ENCODE assay signal across 28 cellular contexts in the genomic region with DNA sequence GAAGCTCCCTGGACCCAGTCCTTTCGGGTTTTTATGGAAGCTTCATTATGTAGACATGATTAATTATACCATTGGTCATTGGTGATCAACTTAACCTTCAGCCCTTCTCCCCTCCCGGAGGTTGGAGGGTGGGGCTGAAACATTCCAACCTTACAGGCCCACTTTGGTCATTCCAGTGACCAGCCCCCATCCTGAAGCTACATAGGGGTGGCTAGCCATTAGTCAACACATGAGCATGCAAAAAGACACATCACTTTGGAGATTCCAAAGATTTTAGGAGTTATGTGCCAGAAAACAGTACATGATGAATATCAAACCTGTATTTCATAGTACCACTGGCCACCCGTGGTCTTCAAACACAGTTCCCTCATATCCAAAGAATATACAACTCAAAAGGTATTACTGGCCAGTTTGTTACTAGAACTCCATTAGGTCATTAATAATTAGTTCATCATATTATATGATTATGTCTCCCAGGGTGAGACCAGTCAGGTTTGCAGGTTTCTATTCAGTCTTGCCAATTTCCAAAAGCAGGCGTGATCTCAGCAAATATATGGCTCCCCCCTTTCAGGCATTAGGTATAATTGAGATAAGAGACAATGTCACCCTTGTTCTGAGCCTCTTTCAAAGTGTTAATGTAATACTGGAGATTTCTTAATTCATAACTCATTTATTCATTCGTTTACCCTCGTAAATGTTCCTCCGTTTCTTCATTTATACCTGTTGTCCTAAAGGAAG. TPM values are rescaled to one million over a fixed set of nuclear protein-coding genes. Genes with fewer than 3 reads are reported as not detected.
DNase-seq lines count a peak whose midpoint lies in the region; ATAC-seq and TF ChIP-seq lines count a peak whose summit lies in the region.
"Had no signal": no experiment of that assay in that cellular context is flagged by ENCODE, and none has a peak within 500 bp of the region (broad histone marks: within the 10 kb centered on the region; RNA-seq: fewer than 3 reads in every experiment).

No MANE protein-coding gene starts in this region.

- peak overlapping the region; percentile 51 for H3K27ac ChIP-seq in osteoblast (ENCODE audit: low read depth, low read length)
- H3K27ac ChIP-seq: C4-2B, SK-N-MC, uterus had no signal

- H3K36me3 ChIP-seq in osteoblast (ENCODE audit: insufficient read depth, low read length), result peaks cover 24% of the 10 kb centered on the region
- H3K36me3 ChIP-seq: uterus had no signal

- ATAC-seq in GM19351 (IDR thresholded peaks at IDR 0.05; ENCODE audit: unreplicated experiment), result no peak
- ATAC-seq: HCT116, WTC11 had no signal

- POLR2A ChIA-PET in GM10248 (lab: Yijun Ruan, JAX), result no interaction called here

- H3K27me3 Mint-ChIP-seq in Calu3 (ENCODE audit: unreplicated experiment), result no peaks in the 10 kb centered on the region
- H3K27me3 Mint-ChIP-seq: activated naive CD8-positive, alpha-beta T cell treated with anti-CD3 and anti-CD28 coated beads, Interleukin-2, amount 10 ng/mL, durations not matched to agents 7 days and 5 days had no signal

- H3K9me3 ChIP-seq in osteoblast (ENCODE audit: low read depth, low read length), result no peaks in the 10 kb centered on the region
- H3K9me3 ChIP-seq: uterus had no signal

- CTCF ChIA-PET in Calu3 (lab: Charles Lee) (interaction anchor here (0.8 to 3.9 kb wide), 4 partner anchors 11 to 15 kb away, joined by 3 to 20 read pairs (median 4); partner anchors contain the start of gene PPP5C), GM10248 (lab: Yijun Ruan, JAX) (interaction anchor here (1.5 to 5.5 kb wide), 2 partner anchors 11 to 38 kb away, joined by 4 to 31 read pairs; partner anchors contain the start of gene PPP5C)

- H3K4me1 ChIP-seq in osteoblast (ENCODE audit: insufficient read depth, low read length), result peaks cover 14% of the 10 kb centered on the region
- H3K4me1 ChIP-seq: uterus had no signal

- intact Hi-C loops in Calu3 (cut with micrococcal nuclease; ENCODE audit: unreplicated experiment), result no loop called here

- peaks cover 50% of the 10 kb centered on the region for H3K4me1 Mint-ChIP-seq in Calu3 (ENCODE audit: low read depth, unreplicated experiment)
- H3K4me1 Mint-ChIP-seq: WTC11 had no signal

- TF ChIP-seq CTCF in Calu3 (IDR thresholded peaks at IDR 0.05; ENCODE audit: unreplicated experiment) (no peak), fibroblast of mammary gland (conservative IDR thresholded peaks at IDR 0.05; ENCODE audit: control insufficient read depth, insufficient read depth, low read depth, low read length) (no peak), osteoblast (IDR thresholded peaks at IDR 0.05; ENCODE audit: extremely low read depth, low read depth, low read length) (no peak), GM10248 (IDR thresholded peaks at IDR 0.05; ENCODE audit: control extremely low read depth, extremely low read depth, low read depth, missing control alignments) (no peak)

- H3K27me3 ChIP-seq in osteoblast (ENCODE audit: insufficient read depth, low read length), result no peaks in the 10 kb centered on the region
- H3K27me3 ChIP-seq: uterus had no signal

- H3K27ac Mint-ChIP-seq in Calu3 (ENCODE audit: unreplicated experiment), result peak overlapping the region; percentile 60

- H3K79me2 ChIP-seq in osteoblast (ENCODE audit: insufficient read depth, low read length), result peaks cover 62% of the 10 kb centered on the region

- no peak overlapping the region for H2AFZ ChIP-seq in osteoblast (ENCODE audit: low read length)

- DNase-seq in Calu3, result peak; percentile 35
- DNase-seq in M059J (ENCODE audit: low read depth), result peak; percentile 18
- DNase-seq in fibroblast of mammary gland (ENCODE audit: low read depth), result peak; percentile 51
- DNase-seq in osteoblast (ENCODE audit: insufficient read length, low spot score, missing footprints), result no peak
- no peak for DNase-seq in activated CD8-positive, alpha-beta memory T cell treated with anti-CD3 and anti-CD28 coated beads for 24 hours
- DNase-seq in NCI-H1930 (lab: John Stamatoyannopoulos, UW), result no peak
- no peak for DNase-seq in GM10248 (ENCODE audit: extremely low spot score)
- DNase-seq: ACHN; activated CD4-positive, alpha-beta T cell treated with anti-CD3 and anti-CD28 coated beads, Interleukin-2, amount 50 U/mL, for 4 hours; activated effector memory CD4-positive, alpha-beta T cell treated with Interleukin-2 at 50 U/mL for 16 hours; activated naive CD8-positive, alpha-beta T cell treated with anti-CD3 and anti-CD28 coated beads, Interleukin-2, amount 10 ng/mL, durations not matched to agents 7 days and 5 days; cortex of kidney; GF-D8; hypothalamus; islet precursor cell; KG1; NCI-H146; NCI-H2171 treated with DMSO at 0.1 percent for 48 hours; NCI-H526 treated with DMSO at 0.1 percent for 48 hours; nucleus accumbens; uterus had no signal

- H3K9me3 Mint-ChIP-seq in Calu3 (ENCODE audit: low read depth, unreplicated experiment), result no peaks in the 10 kb centered on the region
- H3K9me3 Mint-ChIP-seq: activated naive CD8-positive, alpha-beta T cell treated with anti-CD3 and anti-CD28 coated beads, Interleukin-2, amount 10 ng/mL, durations not matched to agents 7 days and 5 days; WTC11 had no signal

- BruUV-seq in Calu3 (replicated peaks; lab: Mats Ljungman, UMichigan), result no TSS peak

- H3K4me3 Mint-ChIP-seq in Calu3 (ENCODE audit: low read depth, unreplicated experiment), result peak overlapping the region; percentile 15
- H3K4me3 Mint-ChIP-seq: activated naive CD8-positive, alpha-beta T cell treated with anti-CD3 and anti-CD28 coated beads, Interleukin-2, amount 10 ng/mL, durations not matched to agents 7 days and 5 days; WTC11 had no signal

- peaks cover 5% of the 10 kb centered on the region for H4K20me1 ChIP-seq in osteoblast (ENCODE audit: insufficient read depth, low read length)

- peaks cover 20% of the 10 kb centered on the region for H3K36me3 Mint-ChIP-seq in Calu3 (ENCODE audit: insufficient read depth, unreplicated experiment)

- H3K4me2 ChIP-seq in osteoblast (ENCODE audit: insufficient read depth, low read length), result peak overlapping the region; percentile 60

- H3K4me3 ChIP-seq in fibroblast of mammary gland (ENCODE audit: control insufficient read depth, low read depth, low read length), result no peak overlapping the region
- H3K4me3 ChIP-seq in osteoblast (ENCODE audit: insufficient read depth, low read length), result no peak overlapping the region
- H3K4me3 ChIP-seq: lung, SK-N-MC, uterus had no signal

RNA-seq across cellular contexts. Expression of gene PPP5C, which starts 11.1 kb away (rescaled TPM):
- total RNA-seq in Calu3 (2022) (124 and 128 TPM in 2 replicates), osteoblast (34.8 and 36.6 TPM in 2 replicates)
- 33.6 and 58.5 TPM in 2 replicates for total RNA-seq in M059J (2014; rRNA removed; shearing (Covaris generic))

RNA-seq across cellular contexts. Expression of gene CCDC8, which starts 55.3 kb away (rescaled TPM):
- total RNA-seq in Calu3 (2022) (not detected in 2 replicates), osteoblast (17.4 and 22.1 TPM in 2 replicates)
- not detected in 2 replicates for total RNA-seq in M059J (2014; rRNA removed; shearing (Covaris generic))
- total RNA-seq: activated naive CD8-positive, alpha-beta T cell treated with anti-CD3 and anti-CD28 coated beads, Interleukin-2, amount 10 ng/mL, durations not matched to agents 7 days and 5 days; HT1080 had no signal

Comparison
In these comparisons a context has a peak if more than half of its experiments do, and no peak if none do; other contexts are left out.
1. DNase-seq: peak in Calu3 (single experiment), M059J (single experiment) and fibroblast of mammary gland (single experiment); none in osteoblast (single experiment), activated CD8-positive, alpha-beta memory T cell treated with anti-CD3 and anti-CD28 coated beads for 24 hours (single experiment), NCI-H1930 (0 of 2) and GM10248 (single experiment).
2. RNA of gene CCDC8, which starts 55.3 kb away (total RNA-seq): 17.4 to 22.1 TPM in osteoblast; not detected in M059J and not detected in Calu3; every median in the first group is over 10 times any median in the second.